Comparison of ENCODE assay signal across 1 cellular context in genomic region chr2:226746206-226746800, GRCh38.
TF ChIP-seq lines count a peak whose summit lies in the region.

No MANE protein-coding gene starts in this region.

TF ChIP-seq in WTC11, 78 proteins besides CTCF, POLR2A, EP300 and RAD21 (continued from another document):
- TF ChIP-seq, protein P1, sequence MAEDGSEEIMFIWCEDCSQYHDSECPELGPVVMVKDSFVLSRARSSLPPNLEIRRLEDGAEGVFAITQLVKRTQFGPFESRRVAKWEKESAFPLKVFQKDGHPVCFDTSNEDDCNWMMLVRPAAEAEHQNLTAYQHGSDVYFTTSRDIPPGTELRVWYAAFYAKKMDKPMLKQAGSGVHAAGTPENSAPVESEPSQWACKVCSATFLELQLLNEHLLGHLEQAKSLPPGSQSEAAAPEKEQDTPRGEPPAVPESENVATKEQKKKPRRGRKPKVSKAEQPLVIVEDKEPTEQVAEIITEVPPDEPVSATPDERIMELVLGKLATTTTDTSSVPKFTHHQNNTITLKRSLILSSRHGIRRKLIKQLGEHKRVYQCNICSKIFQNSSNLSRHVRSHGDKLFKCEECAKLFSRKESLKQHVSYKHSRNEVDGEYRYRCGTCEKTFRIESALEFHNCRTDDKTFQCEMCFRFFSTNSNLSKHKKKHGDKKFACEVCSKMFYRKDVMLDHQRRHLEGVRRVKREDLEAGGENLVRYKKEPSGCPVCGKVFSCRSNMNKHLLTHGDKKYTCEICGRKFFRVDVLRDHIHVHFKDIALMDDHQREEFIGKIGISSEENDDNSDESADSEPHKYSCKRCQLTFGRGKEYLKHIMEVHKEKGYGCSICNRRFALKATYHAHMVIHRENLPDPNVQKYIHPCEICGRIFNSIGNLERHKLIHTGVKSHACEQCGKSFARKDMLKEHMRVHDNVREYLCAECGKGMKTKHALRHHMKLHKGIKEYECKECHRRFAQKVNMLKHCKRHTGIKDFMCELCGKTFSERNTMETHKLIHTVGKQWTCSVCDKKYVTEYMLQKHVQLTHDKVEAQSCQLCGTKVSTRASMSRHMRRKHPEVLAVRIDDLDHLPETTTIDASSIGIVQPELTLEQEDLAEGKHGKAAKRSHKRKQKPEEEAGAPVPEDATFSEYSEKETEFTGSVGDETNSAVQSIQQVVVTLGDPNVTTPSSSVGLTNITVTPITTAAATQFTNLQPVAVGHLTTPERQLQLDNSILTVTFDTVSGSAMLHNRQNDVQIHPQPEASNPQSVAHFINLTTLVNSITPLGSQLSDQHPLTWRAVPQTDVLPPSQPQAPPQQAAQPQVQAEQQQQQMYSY (CRISPR knock-in tag; IDR thresholded peaks at IDR 0.05) = no peak
- TF ChIP-seq, protein P2, sequence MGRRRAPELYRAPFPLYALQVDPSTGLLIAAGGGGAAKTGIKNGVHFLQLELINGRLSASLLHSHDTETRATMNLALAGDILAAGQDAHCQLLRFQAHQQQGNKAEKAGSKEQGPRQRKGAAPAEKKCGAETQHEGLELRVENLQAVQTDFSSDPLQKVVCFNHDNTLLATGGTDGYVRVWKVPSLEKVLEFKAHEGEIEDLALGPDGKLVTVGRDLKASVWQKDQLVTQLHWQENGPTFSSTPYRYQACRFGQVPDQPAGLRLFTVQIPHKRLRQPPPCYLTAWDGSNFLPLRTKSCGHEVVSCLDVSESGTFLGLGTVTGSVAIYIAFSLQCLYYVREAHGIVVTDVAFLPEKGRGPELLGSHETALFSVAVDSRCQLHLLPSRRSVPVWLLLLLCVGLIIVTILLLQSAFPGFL (CRISPR knock-in tag; IDR thresholded peaks at IDR 0.05; ENCODE audit: borderline replicate concordance) = no peak
- no peak for TF ChIP-seq IRF2 (CRISPR knock-in tag; IDR thresholded peaks at IDR 0.05; ENCODE audit: borderline replicate concordance, low read depth)
- TF ChIP-seq SOX15 (CRISPR knock-in tag; IDR thresholded peaks at IDR 0.05) = no peak
- TF ChIP-seq, protein P3, sequence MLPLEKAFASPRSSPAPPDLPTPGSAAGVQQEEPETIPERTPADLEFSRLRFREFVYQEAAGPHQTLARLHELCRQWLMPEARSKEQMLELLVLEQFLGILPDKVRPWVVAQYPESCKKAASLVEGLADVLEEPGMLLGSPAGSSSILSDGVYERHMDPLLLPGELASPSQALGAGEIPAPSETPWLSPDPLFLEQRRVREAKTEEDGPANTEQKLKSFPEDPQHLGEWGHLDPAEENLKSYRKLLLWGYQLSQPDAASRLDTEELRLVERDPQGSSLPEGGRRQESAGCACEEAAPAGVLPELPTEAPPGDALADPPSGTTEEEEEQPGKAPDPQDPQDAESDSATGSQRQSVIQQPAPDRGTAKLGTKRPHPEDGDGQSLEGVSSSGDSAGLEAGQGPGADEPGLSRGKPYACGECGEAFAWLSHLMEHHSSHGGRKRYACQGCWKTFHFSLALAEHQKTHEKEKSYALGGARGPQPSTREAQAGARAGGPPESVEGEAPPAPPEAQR (CRISPR knock-in tag; IDR thresholded peaks at IDR 0.05) = no peak
- TF ChIP-seq, protein P4, sequence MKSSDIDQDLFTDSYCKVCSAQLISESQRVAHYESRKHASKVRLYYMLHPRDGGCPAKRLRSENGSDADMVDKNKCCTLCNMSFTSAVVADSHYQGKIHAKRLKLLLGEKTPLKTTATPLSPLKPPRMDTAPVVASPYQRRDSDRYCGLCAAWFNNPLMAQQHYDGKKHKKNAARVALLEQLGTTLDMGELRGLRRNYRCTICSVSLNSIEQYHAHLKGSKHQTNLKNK (CRISPR knock-in tag; IDR thresholded peaks at IDR 0.05) = no peak
- TF ChIP-seq, protein P5, sequence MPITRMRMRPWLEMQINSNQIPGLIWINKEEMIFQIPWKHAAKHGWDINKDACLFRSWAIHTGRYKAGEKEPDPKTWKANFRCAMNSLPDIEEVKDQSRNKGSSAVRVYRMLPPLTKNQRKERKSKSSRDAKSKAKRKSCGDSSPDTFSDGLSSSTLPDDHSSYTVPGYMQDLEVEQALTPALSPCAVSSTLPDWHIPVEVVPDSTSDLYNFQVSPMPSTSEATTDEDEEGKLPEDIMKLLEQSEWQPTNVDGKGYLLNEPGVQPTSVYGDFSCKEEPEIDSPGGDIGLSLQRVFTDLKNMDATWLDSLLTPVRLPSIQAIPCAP (CRISPR knock-in tag; IDR thresholded peaks at IDR 0.05) = no peak
- no peak for TF ChIP-seq ZNF263 (CRISPR knock-in tag; IDR thresholded peaks at IDR 0.05; ENCODE audit: low read depth)
- TF ChIP-seq ZBTB21 (CRISPR knock-in tag; IDR thresholded peaks at IDR 0.05; ENCODE audit: borderline replicate concordance) = no peak
- no peak for TF ChIP-seq SMAD4 (CRISPR knock-in tag; IDR thresholded peaks at IDR 0.05)
